Comparison of ENCODE assay signal across 9 cellular contexts in the genomic region with DNA sequence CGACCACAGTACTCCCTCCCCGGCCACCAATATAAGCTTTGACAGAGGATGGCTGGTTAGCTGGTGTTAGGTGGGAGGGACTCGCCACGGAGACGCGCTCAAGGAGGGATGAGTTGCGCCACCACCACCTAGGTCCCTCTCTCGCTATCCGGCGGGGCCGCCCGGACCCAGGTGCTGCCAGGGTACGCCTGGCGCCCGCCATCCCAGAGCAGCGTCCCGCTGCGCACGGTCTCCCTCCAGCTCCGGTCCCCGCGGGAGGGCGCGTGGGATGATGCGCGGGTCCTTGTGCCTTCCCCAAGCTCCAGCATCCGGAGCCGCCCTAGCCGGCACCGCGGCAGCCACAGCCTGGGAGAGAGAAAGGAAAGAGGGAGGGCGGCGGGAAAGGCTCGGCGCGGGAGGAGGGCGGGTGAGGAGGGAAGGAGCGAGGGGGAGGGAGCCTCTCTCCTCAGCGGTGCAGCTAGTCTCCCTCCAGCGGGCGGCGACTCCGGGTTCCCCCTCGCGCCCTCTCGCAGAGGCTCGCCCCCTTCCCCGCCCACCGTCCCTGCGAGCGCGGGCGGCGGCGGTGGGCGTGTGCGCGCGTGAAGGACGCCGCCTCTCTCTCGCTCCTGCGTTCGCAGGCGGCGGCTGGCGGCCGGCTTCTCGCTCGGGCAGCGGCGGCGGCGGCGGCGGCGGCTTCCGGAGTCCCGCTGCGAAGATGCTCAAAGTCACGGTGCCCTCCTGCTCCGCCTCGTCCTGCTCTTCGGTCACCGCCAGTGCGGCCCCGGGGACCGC. TPM values are rescaled to one million over a fixed set of nuclear protein-coding genes. Genes with fewer than 3 reads are reported as not detected.
DNase-seq lines count a peak whose midpoint lies in the region; ATAC-seq, FAIRE-seq and TF ChIP-seq lines count a peak whose summit lies in the region.
"Had no signal": no experiment of that assay in that cellular context is flagged by ENCODE, and none has a peak within 500 bp of the region (broad histone marks: within the 10 kb centered on the region; RNA-seq: fewer than 3 reads in every experiment).

Gene CAMK4, plus strand, starts transcription at position 595 of the 771 bp plus-strand sequence. Its CDS starts 100 bp downstream, at position 695.

- no peaks in the 10 kb centered on the region for H3K9me3 ChIP-seq in endothelial cell of umbilical vein (replicated peaks; ENCODE audit: control insufficient read depth, insufficient read depth, low read length)
- no peaks in the 10 kb centered on the region for H3K9me3 ChIP-seq in mononuclear cell (ENCODE audit: low read depth, low read length)

- dilution Hi-C loops in endothelial cell of umbilical vein (cut with MboI; ENCODE audit: extremely low pct_ligation_motif_present, low sequenced_read_pairs) = no loop called here

- H3K4me1 ChIP-seq in endothelial cell of umbilical vein (ENCODE audit: control insufficient read depth, extremely low read depth, insufficient read depth, low read length) = peaks cover 5% of the 10 kb centered on the region
- peaks cover 11% of the 10 kb centered on the region for H3K4me1 ChIP-seq in mononuclear cell (ENCODE audit: insufficient read depth, low read length)

- TF ChIP-seq POLR2A in endothelial cell of umbilical vein (IDR thresholded peaks at IDR 0.05; ENCODE audit: low read depth, low read length) = no peak

- H4K20me1 ChIP-seq in endothelial cell of umbilical vein (replicated peaks; ENCODE audit: control insufficient read depth, extremely low read depth, insufficient read depth, low read length) = no peaks in the 10 kb centered on the region

- ATAC-seq in GM19035 (IDR thresholded peaks at IDR 0.05; ENCODE audit: unreplicated experiment) = peak; percentile 83
- peak; percentile 63 for ATAC-seq in HG03196 (IDR thresholded peaks at IDR 0.05; ENCODE audit: unreplicated experiment)

- peak within 1 kb of the TSS; percentile 95 for H2AFZ ChIP-seq in endothelial cell of umbilical vein (ENCODE audit: low read depth, low read length)

- no peak within 1 kb of the TSS for H3K27ac ChIP-seq in endothelial cell of umbilical vein (ENCODE audit: insufficient read depth, low read depth, low read length)
- H3K27ac ChIP-seq: VCaP had no signal

- peak within 1 kb of the TSS; percentile 84 for H3K4me2 ChIP-seq in endothelial cell of umbilical vein (ENCODE audit: insufficient read depth, low read length)

- peaks cover 2% of the 10 kb centered on the region for H3K9me1 ChIP-seq in endothelial cell of umbilical vein (replicated peaks; ENCODE audit: control insufficient read depth, extremely low read depth, insufficient read depth, low read length)

- peak within 1 kb of the TSS; percentile 34 for H3K9ac ChIP-seq in endothelial cell of umbilical vein (replicated peaks; ENCODE audit: extremely low read depth, insufficient read depth, low read length)

- no peaks in the 10 kb centered on the region for H3K36me3 ChIP-seq in endothelial cell of umbilical vein (ENCODE audit: control insufficient read depth in 2 of 2, extremely low read depth in 1 of 2, insufficient read depth in 2 of 2, low read length in 2 of 2)

- intact Hi-C loops in endothelial cell of umbilical vein (cut with micrococcal nuclease) = loop anchor here (5.0 to 10.0 kb wide), 2 partner anchors 261 to 933 kb away; no protein-coding TSS in a partner anchor

- CTCF ChIA-PET in endothelial cell of umbilical vein (lab: Charles Lee) = interaction anchor here (0.6 to 1.7 kb wide), 8 partner anchors 15 to 937 kb away, joined by 3 to 5 read pairs (median 4); no protein-coding TSS in a partner anchor

- peak in 1 of 2 donors; percentile 37 for TF ChIP-seq CTCF in endothelial cell of umbilical vein (IDR thresholded peaks at IDR 0.05; ENCODE audit: extremely low read depth in 1 of 2, insufficient read depth in 1 of 2, low read depth in 1 of 2, low read length in 2 of 2)

- no peak for FAIRE-seq in endothelial cell of umbilical vein (lab: Jason Lieb, UNC)

- no peaks in the 10 kb centered on the region for H3K79me2 ChIP-seq in endothelial cell of umbilical vein (ENCODE audit: control insufficient read depth, insufficient read depth, low read length)

- BruUV-seq in endothelial cell of umbilical vein (replicated peaks; lab: Mats Ljungman, UMichigan) = no TSS peak

- peak within 1 kb of the TSS; percentile 34 to 62 (median 60) for H3K4me3 ChIP-seq in endothelial cell of umbilical vein (replicated peaks in 1 of 3; ENCODE audit: insufficient read depth in 1 of 3, low read depth in 1 of 3, low read length in 3 of 3)
- peak within 1 kb of the TSS; percentile 53 for H3K4me3 ChIP-seq in mononuclear cell (ENCODE audit: low read length)

- DNase-seq in Ammon's horn (ENCODE audit: low spot score) (peak; percentile 82), NCI-H526 treated with DMSO at 0.1 percent for 48 hours (lab: John Stamatoyannopoulos, UW) (peak; percentile 45), endothelial cell of umbilical vein (ENCODE audit: low read depth, low spot score) (peak; percentile 69)
- peak; percentile 56 for DNase-seq in activated CD8-positive, alpha-beta memory T cell treated with anti-CD3 and anti-CD28 coated beads, Interleukin-2, amount 50 U/mL, for 1 hour (ENCODE audit: extremely low read depth)
- peak; percentile 57 for DNase-seq in stimulated activated CD8-positive, alpha-beta memory T cell treated with anti-CD3 and anti-CD28 coated beads, Interleukin-4, amount 100 ng/mL, for 24 hours (ENCODE audit: low read depth)

- POLR2A ChIA-PET in endothelial cell of umbilical vein (lab: Charles Lee) = no interaction called here

- H3K27me3 ChIP-seq in endothelial cell of umbilical vein (ENCODE audit: control insufficient read depth in 2 of 2, insufficient read depth in 2 of 2, low read length in 2 of 2) (peaks cover 0 to 2% of the 10 kb centered on the region in 2 experiments), mononuclear cell (ENCODE audit: insufficient read depth, low read length) (peaks cover 38% of the 10 kb centered on the region)

TF ChIP-seq in endothelial cell of umbilical vein, 7 proteins besides CTCF, POLR2A, EP300 and RAD21:
- TF ChIP-seq EZH2 (IDR thresholded peaks at IDR 0.05; ENCODE audit: borderline replicate concordance, low read depth, low read length, severe bottlenecking) = peak; percentile 34
- TF ChIP-seq POLR2AphosphoS5 (IDR thresholded peaks at IDR 0.05; ENCODE audit: insufficient read depth, low read depth, low read length) = no peak
- TF ChIP-seq GATA2 (IDR thresholded peaks at IDR 0.05; ENCODE audit: insufficient read depth, insufficient read length, low read depth, low read length) = no peak

RNA-seq across cellular contexts. Expression of gene CAMK4, which starts in this region (rescaled TPM):
- total RNA-seq in endothelial cell of umbilical vein (5.4 and 8.2 TPM in 2 replicates), mononuclear cell (89.3 TPM)
- polyA plus RNA-seq in endothelial cell of umbilical vein = 1.9 and 2.2 TPM in 2 replicates
- polyA plus RNA-seq in endothelial cell of umbilical vein (2011; cell fraction: cytosol; rRNA removed) = 4.0 and 4.6 TPM in 2 replicates
- polyA plus RNA-seq in endothelial cell of umbilical vein (2011; cell fraction: nucleus; rRNA removed) = 2.4 and 3.9 TPM in 2 replicates
- polyA plus RNA-seq in endothelial cell of umbilical vein (2012) = 0.10 and 0.27 TPM in 2 replicates
- polyA minus RNA-seq in endothelial cell of umbilical vein = 10.6 and 14.0 TPM in 2 replicates
- polyA minus RNA-seq in endothelial cell of umbilical vein (2011; cell fraction: cytosol; rRNA and poly(A)+ RNA removed) = not detected
- 7.4 and 10.3 TPM in 2 replicates for polyA minus RNA-seq in endothelial cell of umbilical vein (2011; cell fraction: nucleus; rRNA and poly(A)+ RNA removed)
